15 cellular contexts compared by ENCODE assay signal in the genomic region with DNA sequence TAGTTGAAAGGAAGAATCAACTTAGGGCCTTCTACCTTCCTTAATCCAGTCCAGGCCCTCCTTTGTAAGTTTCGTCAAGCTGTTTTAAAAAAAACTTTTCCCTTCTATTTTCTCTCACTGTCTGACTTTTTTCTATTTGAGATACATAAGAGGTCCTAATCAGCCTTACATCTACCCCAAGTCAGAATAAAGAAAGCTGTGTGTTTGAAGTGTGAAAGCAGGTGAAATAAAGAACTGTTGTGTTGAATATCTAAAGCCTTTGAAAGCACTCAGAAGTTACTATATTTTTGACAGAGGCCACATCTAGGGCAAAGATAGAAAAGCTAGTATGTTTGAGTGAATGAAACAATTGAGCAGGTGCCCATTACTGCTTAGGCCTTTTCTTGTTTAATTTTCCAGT.
"Had no signal": no experiment of that assay in that cellular context is flagged by ENCODE, and none has a peak within 500 bp of the region (broad histone marks: within the 10 kb centered on the region; RNA-seq: fewer than 3 reads in every experiment).

No MANE protein-coding gene starts in this region.

- H3K36me3 ChIP-seq: ascending aorta, gastroesophageal sphincter, heart right ventricle, lower lobe of right lung had no signal

- DNase-seq: activated CD4-positive, alpha-beta T cell treated with anti-CD3 and anti-CD28 coated beads, Interleukin-2, amount 50 U/mL, for 4 hours; activated CD8-positive, alpha-beta memory T cell treated with anti-CD3 and anti-CD28 coated beads, Interleukin-2, amount 10 ng/mL, durations not matched to agents 7 days and 5 days; activated effector memory CD4-positive, alpha-beta T cell treated with Interleukin-2 at 50 U/mL for 16 hours; activated T-cell treated with anti-CD3 and anti-CD28 coated beads, Interleukin-2, amount 50 U/mL, for 1 hour; dermis blood vessel endothelial cell; effector memory CD8-positive, alpha-beta T cell; heart right ventricle; left cardiac atrium; lower lobe of right lung; substantia nigra; upper lobe of left lung had no signal

- H3K4me1 ChIP-seq: ascending aorta had no signal

- H3K9me3 Mint-ChIP-seq: stimulated activated memory B cell treated with anti-CD40 and anti-IgM and Interleukin-4, amounts not matched to agents 10 μg/mL and 1 μg/mL and 100 μg/mL, for 72 hours had no signal

- H3K27ac ChIP-seq: ascending aorta, gastroesophageal sphincter, lower lobe of right lung had no signal

- H3K27me3 Mint-ChIP-seq: activated CD8-positive, alpha-beta memory T cell treated with anti-CD3 and anti-CD28 coated beads, Interleukin-2, amount 10 ng/mL, durations not matched to agents 7 days and 5 days had no signal

- H3K36me3 Mint-ChIP-seq: activated CD8-positive, alpha-beta memory T cell treated with anti-CD3 and anti-CD28 coated beads, Interleukin-2, amount 10 ng/mL, durations not matched to agents 7 days and 5 days; stimulated activated memory B cell treated with anti-CD40 and anti-IgM and Interleukin-4, amounts not matched to agents 10 μg/mL and 1 μg/mL and 100 μg/mL, for 72 hours had no signal

- H3K4me3 Mint-ChIP-seq: activated CD8-positive, alpha-beta memory T cell treated with anti-CD3 and anti-CD28 coated beads, Interleukin-2, amount 10 ng/mL, durations not matched to agents 7 days and 5 days; effector memory CD8-positive, alpha-beta T cell; stimulated activated memory B cell treated with anti-CD40 and anti-IgM and Interleukin-4, amounts not matched to agents 10 μg/mL and 1 μg/mL and 100 μg/mL, for 72 hours had no signal

- H3K4me3 ChIP-seq: ascending aorta, gastroesophageal sphincter, heart right ventricle, lower lobe of right lung, upper lobe of left lung had no signal

- H3K9me3 ChIP-seq: ascending aorta, gastroesophageal sphincter, lower lobe of right lung, upper lobe of left lung had no signal

- ATAC-seq: activated CD4-positive, CD25-positive, alpha-beta regulatory T cell treated with anti-CD3 and anti-CD28 coated beads, Interleukin-2, amount 50 U/mL, for 24 hours; activated CD8-positive, alpha-beta memory T cell treated with anti-CD3 and anti-CD28 coated beads, Interleukin-2, amount 10 ng/mL, durations not matched to agents 7 days and 5 days; effector memory CD8-positive, alpha-beta T cell; gastroesophageal sphincter; left cardiac atrium had no signal

- H3K27ac Mint-ChIP-seq: activated CD8-positive, alpha-beta memory T cell treated with anti-CD3 and anti-CD28 coated beads, Interleukin-2, amount 10 ng/mL, durations not matched to agents 7 days and 5 days; effector memory CD8-positive, alpha-beta T cell; stimulated activated memory B cell treated with anti-CD40 and anti-IgM and Interleukin-4, amounts not matched to agents 10 μg/mL and 1 μg/mL and 100 μg/mL, for 72 hours had no signal

- H3K27me3 ChIP-seq: ascending aorta, gastroesophageal sphincter, heart right ventricle, upper lobe of left lung had no signal
